Comparison of ENCODE assay signal across 17 cellular contexts in the genomic region with DNA sequence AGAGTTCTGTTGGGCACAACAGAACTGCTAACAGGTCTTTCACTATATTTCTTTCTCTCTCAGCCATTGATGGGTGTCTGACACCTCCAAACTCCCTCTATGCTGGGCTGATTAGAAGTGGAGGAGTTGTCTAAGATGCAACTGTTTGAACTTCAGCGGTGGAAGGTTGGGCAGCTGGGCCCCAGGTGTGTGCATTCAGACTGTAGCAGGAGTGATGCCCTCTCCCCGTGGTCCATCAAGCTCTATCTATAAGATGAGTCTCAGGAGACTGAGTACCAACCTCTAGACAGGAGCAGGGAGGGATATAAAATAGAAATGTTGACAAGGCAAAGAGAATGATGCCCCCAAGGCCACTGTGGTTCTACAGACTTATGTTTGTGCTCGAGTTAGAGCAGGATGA. TPM values are rescaled to one million over a fixed set of nuclear protein-coding genes. Genes with fewer than 3 reads are reported as not detected.
DNase-seq lines count a peak whose midpoint lies in the region; ATAC-seq and TF ChIP-seq lines count a peak whose summit lies in the region.
"Had no signal": no experiment of that assay in that cellular context is flagged by ENCODE, and none has a peak within 500 bp of the region (broad histone marks: within the 10 kb centered on the region; RNA-seq: fewer than 3 reads in every experiment).

No MANE protein-coding gene starts in this region.

- TF ChIP-seq CTCF in DND-41 (IDR thresholded peaks at IDR 0.05; ENCODE audit: borderline replicate concordance, extremely low read depth, low read length, poor library complexity, severe bottlenecking) (no peak), MM.1S (IDR thresholded peaks at IDR 0.05; ENCODE audit: low read length) (no peak), thyroid gland (IDR thresholded peaks at IDR 0.05) (no peak), foreskin keratinocyte (conservative IDR thresholded peaks at IDR 0.05) (no peak)

- peaks cover 85% of the 10 kb centered on the region for H3K4me1 Mint-ChIP-seq in activated naive CD8-positive, alpha-beta T cell treated with anti-CD3 and anti-CD28 coated beads for 36 hours

- no peak overlapping the region for H2BK15ac ChIP-seq in neuronal stem cell (ENCODE audit: low read length)

- H3K4me3 Mint-ChIP-seq in activated naive CD8-positive, alpha-beta T cell treated with anti-CD3 and anti-CD28 coated beads for 36 hours = peak overlapping the region; percentile 74
- H3K4me3 Mint-ChIP-seq: brain had no signal

- no peaks in the 10 kb centered on the region for H3K27me3 Mint-ChIP-seq in activated naive CD8-positive, alpha-beta T cell treated with anti-CD3 and anti-CD28 coated beads for 36 hours
- H3K27me3 Mint-ChIP-seq: brain had no signal

- H2AFZ ChIP-seq in DND-41 (ENCODE audit: low read depth, low read length) (peak overlapping the region; percentile 35; the same call in 1 of the 2 replicates), MM.1S (ENCODE audit: low read length) (peak overlapping the region; percentile 43), neuronal stem cell (ENCODE audit: low read length) (peak overlapping the region; percentile 38)

- H3K9me3 ChIP-seq in DND-41 (ENCODE audit: insufficient read depth, low read length, severe bottlenecking) (no peaks in the 10 kb centered on the region), MM.1S (replicated peaks; ENCODE audit: insufficient read depth, low read length) (no peaks in the 10 kb centered on the region), neuronal stem cell (replicated peaks in 1 of 2; ENCODE audit: control insufficient read depth in 2 of 2, insufficient read depth in 1 of 2, low read depth in 1 of 2, low read length in 2 of 2) (peaks cover 3 to 9% of the 10 kb centered on the region in 2 donors), thyroid gland (no peaks in the 10 kb centered on the region)

- no peak overlapping the region for H4K8ac ChIP-seq in neuronal stem cell (ENCODE audit: low read depth, low read length)

- no peak overlapping the region for H3K14ac ChIP-seq in neuronal stem cell (ENCODE audit: low read length)

- H3K36me3 Mint-ChIP-seq in activated naive CD8-positive, alpha-beta T cell treated with anti-CD3 and anti-CD28 coated beads for 36 hours = peaks cover 13% of the 10 kb centered on the region
- H3K36me3 Mint-ChIP-seq: brain had no signal

- H3K79me2 ChIP-seq in DND-41 (ENCODE audit: insufficient read depth, low read length) (peaks cover 34% of the 10 kb centered on the region), MM.1S (ENCODE audit: low read length) (peaks cover 15% of the 10 kb centered on the region)

- H3K27ac ChIP-seq in DND-41 (ENCODE audit: low read length) (peak overlapping the region; percentile 89), MM.1S (ENCODE audit: low read length) (peak overlapping the region; percentile 96), neuronal stem cell (replicated peaks; ENCODE audit: low read length) (no peak overlapping the region), thyroid gland (no peak overlapping the region), foreskin keratinocyte (no peak overlapping the region)
- H3K27ac ChIP-seq: gastroesophageal sphincter had no signal

- H3K18ac ChIP-seq in neuronal stem cell (ENCODE audit: low read length) = no peak overlapping the region

- H2BK120ac ChIP-seq in neuronal stem cell (ENCODE audit: low read depth, low read length) = no peak overlapping the region

- no peak overlapping the region for H3K4ac ChIP-seq in neuronal stem cell (ENCODE audit: low read length)

- H3K27me3 ChIP-seq in DND-41 (ENCODE audit: insufficient read depth, low read length, poor library complexity) (no peaks in the 10 kb centered on the region), MM.1S (replicated peaks; ENCODE audit: insufficient read depth, low read length) (no peaks in the 10 kb centered on the region), neuronal stem cell (ENCODE audit: control insufficient read depth in 3 of 3, insufficient read depth in 3 of 3, low read depth in 1 of 3, low read length in 3 of 3) (no peaks in the 10 kb centered on the region), thyroid gland (no peaks in the 10 kb centered on the region), foreskin keratinocyte (no peaks in the 10 kb centered on the region)
- H3K27me3 ChIP-seq: gastroesophageal sphincter had no signal

- H3K4me2 ChIP-seq in DND-41 (ENCODE audit: insufficient read depth, low read length) = peak overlapping the region; percentile 67
- H3K4me2 ChIP-seq in MM.1S (ENCODE audit: low read depth, low read length) = peak overlapping the region; percentile 99
- H3K4me2 ChIP-seq in neuronal stem cell (ENCODE audit: insufficient read depth, low read length, poor library complexity, severe bottlenecking) = no peak overlapping the region

- H3K4me3 ChIP-seq in DND-41 (ENCODE audit: low read depth in 1 of 2, low read length in 2 of 2) (no peak overlapping the region; a peak in 1 of 4 replicates), MM.1S (ENCODE audit: low read length) (peak overlapping the region; percentile 65), neuronal stem cell (ENCODE audit: low read length in 2 of 2) (no peak overlapping the region), thyroid gland (replicated peaks in 1 of 3) (no peak overlapping the region)
- H3K4me3 ChIP-seq: gastroesophageal sphincter had no signal

- H3F3A ChIP-seq in MM.1S (ENCODE audit: insufficient read depth, low read length) = peaks cover 65% of the 10 kb centered on the region

- peak overlapping the region; percentile 97 for H3K27ac Mint-ChIP-seq in activated naive CD8-positive, alpha-beta T cell treated with anti-CD3 and anti-CD28 coated beads for 36 hours

- DNase-seq in DND-41 = peak; percentile 56
- peak; percentile 50 for DNase-seq in MM.1S
- no peak for DNase-seq in activated naive CD8-positive, alpha-beta T cell treated with anti-CD3 and anti-CD28 coated beads for 36 hours
- no peak for DNase-seq in neuronal stem cell (ENCODE audit: low spot score)
- DNase-seq in sciatic nerve (ENCODE audit: low spot score) = no peak
- no peak for DNase-seq in HuH-7.5 (ENCODE audit: low spot score)
- no peak for DNase-seq in thyroid gland
- DNase-seq in foreskin keratinocyte = no peak
- DNase-seq: GF-D8, islet precursor cell, NCI-H1105, NCI-H226 had no signal

- H3K9me2 ChIP-seq in MM.1S (replicated peaks; ENCODE audit: insufficient read depth, low read length) = no peaks in the 10 kb centered on the region

- intact Hi-C loops in sciatic nerve (cut with DNase I) = no loop called here
- intact Hi-C loops in thyroid gland (cut with DNase I) = loop anchor here (5.0 to 10.0 kb wide), 3 partner anchors 152 to 612 kb away; a partner anchor contains a TSS

- WGBS in neuronal stem cell (ENCODE audit: extremely low coverage in 2 of 2, insufficient read length in 2 of 2, insufficient replicate concordance in 1 of 2), 2 donors = no CpG with 5 or more reads among the region's 3 CpGs
- WGBS in thyroid gland, 2 donors = 79 to 87% methylated on average over 3 of the region's 3 CpGs

- H2BK5ac ChIP-seq in neuronal stem cell (ENCODE audit: low read length) = no peak overlapping the region

- H3K9me3 Mint-ChIP-seq in activated naive CD8-positive, alpha-beta T cell treated with anti-CD3 and anti-CD28 coated beads for 36 hours = peaks cover 10% of the 10 kb centered on the region

- H3K36me3 ChIP-seq in DND-41 (ENCODE audit: insufficient read depth, low read length) (no peaks in the 10 kb centered on the region), MM.1S (replicated peaks; ENCODE audit: insufficient read depth, low read length) (no peaks in the 10 kb centered on the region), neuronal stem cell (replicated peaks in 1 of 2; ENCODE audit: control insufficient read depth in 2 of 2, insufficient read depth in 2 of 2, low read length in 2 of 2) (no peaks in the 10 kb centered on the region), thyroid gland (no peaks in the 10 kb centered on the region)
- H3K36me3 ChIP-seq: gastroesophageal sphincter had no signal

- no peak for TF ChIP-seq POLR2A in thyroid gland (IDR thresholded peaks at IDR 0.05)

- no peak overlapping the region for H2BK12ac ChIP-seq in neuronal stem cell (ENCODE audit: low read length)

- H3K4me1 ChIP-seq in DND-41 (ENCODE audit: insufficient read depth, low read length) (peaks cover 85% of the 10 kb centered on the region), MM.1S (ENCODE audit: low read length) (peaks cover 55% of the 10 kb centered on the region), neuronal stem cell (ENCODE audit: control insufficient read depth in 2 of 2, insufficient read depth in 1 of 2, low read depth in 1 of 2, low read length in 2 of 2) (peaks cover 7 to 9% of the 10 kb centered on the region in 2 donors), thyroid gland (peaks cover 0 to 20% of the 10 kb centered on the region in 2 donors), foreskin keratinocyte (peaks cover 8% of the 10 kb centered on the region)

- no peak overlapping the region for H4K91ac ChIP-seq in neuronal stem cell (ENCODE audit: low read depth, low read length, poor library complexity)

- H4K20me1 ChIP-seq in DND-41 (ENCODE audit: insufficient read depth, low read length) (no peaks in the 10 kb centered on the region), MM.1S (ENCODE audit: insufficient read depth, low read length) (no peaks in the 10 kb centered on the region)

- no peak overlapping the region for H2AK5ac ChIP-seq in neuronal stem cell (ENCODE audit: low read depth, low read length)

- no peak overlapping the region for H3K23ac ChIP-seq in neuronal stem cell (ENCODE audit: low read depth, low read length, poor library complexity)

- H3K79me1 ChIP-seq in neuronal stem cell (ENCODE audit: low read depth, low read length) = no peaks in the 10 kb centered on the region

- H3K9ac ChIP-seq in DND-41 (ENCODE audit: low read depth, low read length) (peak overlapping the region; percentile 44), MM.1S (ENCODE audit: low read length) (peak overlapping the region; percentile 78), neuronal stem cell (ENCODE audit: low read depth, low read length, poor library complexity) (no peak overlapping the region)

- ATAC-seq in DND-41 (ENCODE audit: insufficient read depth, low read depth) = peak; percentile 15
- no peak for ATAC-seq in sciatic nerve
- ATAC-seq in foreskin keratinocyte = no peak
- ATAC-seq: HCT116 had no signal

RNA-seq across cellular contexts. Expression of a gene that starts 28.1 kb away (rescaled TPM):
- total RNA-seq in activated naive CD8-positive, alpha-beta T cell treated with anti-CD3 and anti-CD28 coated beads for 36 hours = under 1 TPM in 1 of 2 experiments, not detected in 1; 0.22 TPM
- polyA plus RNA-seq in neuronal stem cell (2013, experiment 1 of 2) = 0.86 TPM
- 0.89 TPM for polyA plus RNA-seq in neuronal stem cell (2013, experiment 2 of 2)
- total RNA-seq in sciatic nerve (not detected), thyroid gland (under 1 TPM in 1 of 4 donors, not detected in 3; 0.11 TPM), foreskin keratinocyte (0.07 TPM in 1 of 2 replicates, not detected in the other)
- 0.10 TPM in 1 of 2 replicates, not detected in the other for polyA plus RNA-seq in foreskin keratinocyte
- total RNA-seq: gastroesophageal sphincter, right cardiac atrium, subcutaneous adipose tissue had no signal
- polyA plus RNA-seq: right cardiac atrium had no signal

Comparison
In these comparisons a context has a peak if more than half of its experiments do, and no peak if none do; other contexts are left out.
1. DNase-seq: peak in DND-41 (single experiment) and MM.1S (single experiment); none in activated naive CD8-positive, alpha-beta T cell treated with anti-CD3 and anti-CD28 coated beads for 36 hours (single experiment), neuronal stem cell (single experiment), sciatic nerve (single experiment), HuH-7.5 (single experiment), thyroid gland (0 of 2) and foreskin keratinocyte (0 of 2).
2. H3K27ac ChIP-seq: peak in DND-41 (single experiment) and MM.1S (single experiment); none in neuronal stem cell (single experiment), thyroid gland (0 of 3) and foreskin keratinocyte (single experiment).
3. Peak in every context shown above with its lines, with median percentiles within 50 percentile points of each other: H2AFZ ChIP-seq.